Comparison of ENCODE assay signal across 2 cellular contexts in the genomic region with DNA sequence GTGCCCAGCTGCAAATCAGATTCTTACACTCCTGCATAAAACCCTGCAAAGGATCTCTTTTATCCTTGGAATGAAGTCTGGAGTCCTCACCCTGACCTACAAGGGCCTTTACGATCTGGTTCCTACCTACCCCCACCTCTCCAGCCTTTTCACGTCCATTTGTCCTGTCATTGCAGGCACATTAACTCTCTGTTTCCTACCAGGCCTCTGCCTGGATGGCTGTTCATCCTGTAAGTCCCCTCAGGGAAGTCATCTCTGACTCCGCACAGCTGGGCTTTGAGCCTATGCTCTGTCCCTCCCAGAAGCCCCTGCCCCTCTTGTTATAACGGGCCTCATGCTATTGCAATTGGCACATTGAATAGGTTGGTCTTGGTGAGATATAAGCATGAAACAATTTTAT.
TF ChIP-seq lines count a peak whose summit lies in the region.

No MANE protein-coding gene starts in this region.

TF ChIP-seq in SK-N-SH, 30 proteins besides CTCF, POLR2A, EP300 and RAD21 (continued from another document):
- TF ChIP-seq, protein P1, sequence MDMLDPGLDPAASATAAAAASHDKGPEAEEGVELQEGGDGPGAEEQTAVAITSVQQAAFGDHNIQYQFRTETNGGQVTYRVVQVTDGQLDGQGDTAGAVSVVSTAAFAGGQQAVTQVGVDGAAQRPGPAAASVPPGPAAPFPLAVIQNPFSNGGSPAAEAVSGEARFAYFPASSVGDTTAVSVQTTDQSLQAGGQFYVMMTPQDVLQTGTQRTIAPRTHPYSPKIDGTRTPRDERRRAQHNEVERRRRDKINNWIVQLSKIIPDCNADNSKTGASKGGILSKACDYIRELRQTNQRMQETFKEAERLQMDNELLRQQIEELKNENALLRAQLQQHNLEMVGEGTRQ (IDR thresholded peaks at IDR 0.05; ENCODE audit: borderline replicate concordance, low read depth, low read length), result no peak
- TF ChIP-seq, protein P2, sequence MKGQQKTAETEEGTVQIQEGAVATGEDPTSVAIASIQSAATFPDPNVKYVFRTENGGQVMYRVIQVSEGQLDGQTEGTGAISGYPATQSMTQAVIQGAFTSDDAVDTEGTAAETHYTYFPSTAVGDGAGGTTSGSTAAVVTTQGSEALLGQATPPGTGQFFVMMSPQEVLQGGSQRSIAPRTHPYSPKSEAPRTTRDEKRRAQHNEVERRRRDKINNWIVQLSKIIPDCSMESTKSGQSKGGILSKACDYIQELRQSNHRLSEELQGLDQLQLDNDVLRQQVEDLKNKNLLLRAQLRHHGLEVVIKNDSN (IDR thresholded peaks at IDR 0.05; ENCODE audit: borderline replicate concordance, low read depth), result no peak
TF ChIP-seq in SK-N-SH: peak in this region for 0.

TF ChIP-seq in SK-N-SH treated with all-trans-retinoic acid at 6 μM for 48 hours, 23 proteins besides CTCF, POLR2A, EP300 and RAD21 (continued from another document):
- TF ChIP-seq, protein P3, sequence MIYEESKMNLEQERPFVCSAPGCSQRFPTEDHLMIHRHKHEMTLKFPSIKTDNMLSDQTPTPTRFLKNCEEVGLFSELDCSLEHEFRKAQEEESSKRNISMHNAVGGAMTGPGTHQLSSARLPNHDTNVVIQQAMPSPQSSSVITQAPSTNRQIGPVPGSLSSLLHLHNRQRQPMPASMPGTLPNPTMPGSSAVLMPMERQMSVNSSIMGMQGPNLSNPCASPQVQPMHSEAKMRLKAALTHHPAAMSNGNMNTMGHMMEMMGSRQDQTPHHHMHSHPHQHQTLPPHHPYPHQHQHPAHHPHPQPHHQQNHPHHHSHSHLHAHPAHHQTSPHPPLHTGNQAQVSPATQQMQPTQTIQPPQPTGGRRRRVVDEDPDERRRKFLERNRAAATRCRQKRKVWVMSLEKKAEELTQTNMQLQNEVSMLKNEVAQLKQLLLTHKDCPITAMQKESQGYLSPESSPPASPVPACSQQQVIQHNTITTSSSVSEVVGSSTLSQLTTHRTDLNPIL (CRISPR knock-in tag; IDR thresholded peaks at IDR 0.05; ENCODE audit: low read depth), result no peak
- TF ChIP-seq TOX (CRISPR knock-in tag; IDR thresholded peaks at IDR 0.05; ENCODE audit: borderline replicate concordance) (no peak), TCF4 (CRISPR knock-in tag; IDR thresholded peaks at IDR 0.05; ENCODE audit: borderline replicate concordance) (no peak), SNAI2 (CRISPR knock-in tag; IDR thresholded peaks at IDR 0.05) (no peak), PPARA (CRISPR knock-in tag; IDR thresholded peaks at IDR 0.05; ENCODE audit: borderline replicate concordance) (no peak), ZNF8 (CRISPR knock-in tag; IDR thresholded peaks at IDR 0.05) (no peak), OSR1 (CRISPR knock-in tag; IDR thresholded peaks at IDR 0.05) (no peak)
